In the genomic region with DNA sequence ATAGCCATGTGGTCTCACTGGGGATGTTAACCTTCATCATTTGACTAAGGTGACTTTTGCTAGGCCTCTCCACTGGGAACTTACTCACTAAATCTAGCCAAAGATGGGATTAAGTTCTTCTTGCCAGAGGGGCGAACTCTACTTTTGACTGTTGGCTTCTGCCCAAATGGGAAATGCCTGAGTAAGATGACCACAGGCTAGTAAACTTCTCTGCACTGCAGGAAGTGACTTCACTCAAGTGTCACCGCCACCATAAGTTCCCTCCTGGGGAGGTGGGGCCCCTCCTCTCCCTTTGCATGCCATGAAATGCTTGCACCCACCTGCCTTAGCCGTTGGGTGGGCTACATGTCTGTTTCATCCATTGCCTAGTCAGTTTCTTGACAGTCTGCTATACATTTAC, we compare ENCODE assay signal across 17 cellular contexts.
DNase-seq lines count a peak whose midpoint lies in the region; ATAC-seq and TF ChIP-seq lines count a peak whose summit lies in the region.
"Had no signal": no experiment of that assay in that cellular context is flagged by ENCODE, and none has a peak within 500 bp of the region (broad histone marks: within the 10 kb centered on the region; RNA-seq: fewer than 3 reads in every experiment).

No MANE protein-coding gene starts in this region.

- H3K36me3 Mint-ChIP-seq in activated CD4-positive, alpha-beta T cell treated with anti-CD3 and anti-CD28 coated beads, Interleukin-2, amount 10 ng/mL, durations not matched to agents 24 days and 14 days (ENCODE audit: low read depth) = no peaks in the 10 kb centered on the region
- H3K36me3 Mint-ChIP-seq: activated naive CD8-positive, alpha-beta T cell treated with anti-CD3 and anti-CD28 coated beads, Interleukin-2, amount 10 ng/mL, durations not matched to agents 7 days and 5 days; CD4-positive, CD25-positive, alpha-beta regulatory T cell; naive thymus-derived CD4-positive, alpha-beta T cell; WTC11 had no signal

- H3K9me3 Mint-ChIP-seq in activated CD4-positive, alpha-beta T cell treated with anti-CD3 and anti-CD28 coated beads, Interleukin-2, amount 10 ng/mL, durations not matched to agents 24 days and 14 days = no peaks in the 10 kb centered on the region
- H3K9me3 Mint-ChIP-seq: activated naive CD8-positive, alpha-beta T cell treated with anti-CD3 and anti-CD28 coated beads, Interleukin-2, amount 10 ng/mL, durations not matched to agents 7 days and 5 days; dendritic cell treated with granulocyte-macrophage colony-stimulating factor and Interleukin-4, amounts not matched to agents 40 ng/mL and 50 ng/mL, for 4 days; WTC11 had no signal

- H3K27me3 ChIP-seq in BJ (ENCODE audit: control insufficient read depth, insufficient read depth, low read length) = no peaks in the 10 kb centered on the region
- H3K27me3 ChIP-seq: right atrium auricular region had no signal

- TF ChIP-seq CTCF in BJ (IDR thresholded peaks at IDR 0.05; ENCODE audit: insufficient read depth, low read depth, low read length) (no peak), astrocyte of the cerebellum (IDR thresholded peaks at IDR 0.05; ENCODE audit: low read depth, low read length, missing control alignments) (no peak)

- intact Hi-C loops in left colon (cut with DNase I, micrococcal nuclease) = no loop called here
- intact Hi-C loops in activated CD4-positive, alpha-beta T cell treated with anti-CD3 and anti-CD28 coated beads, Interleukin-2, amount 10 ng/mL, durations not matched to agents 24 days and 14 days (cut with micrococcal nuclease) = no loop called here

- H3K36me3 ChIP-seq in BJ (ENCODE audit: control insufficient read depth, insufficient read depth, low read length) = no peaks in the 10 kb centered on the region
- H3K36me3 ChIP-seq: right atrium auricular region had no signal

- H3K27ac ChIP-seq in substantia nigra (ENCODE audit: low read depth, low read length, poor library complexity, severe bottlenecking) = no peak overlapping the region
- H3K27ac ChIP-seq: right atrium auricular region had no signal

- no peaks in the 10 kb centered on the region for H3K27me3 Mint-ChIP-seq in activated CD4-positive, alpha-beta T cell treated with anti-CD3 and anti-CD28 coated beads, Interleukin-2, amount 10 ng/mL, durations not matched to agents 24 days and 14 days
- H3K27me3 Mint-ChIP-seq: CD4-positive, CD25-positive, alpha-beta regulatory T cell had no signal

- in situ Hi-C loops in KBM-7 (cut with MboI; ENCODE audit: low pct_unique_long_range_greater_than_20kb, low sequenced_read_pairs) = no loop called here
- in situ Hi-C loops in astrocyte of the cerebellum (cut with HindIII; ENCODE audit: low sequenced_read_pairs) = no loop called here

- H3K4me3 ChIP-seq in BJ (ENCODE audit: low read depth, low read length) (no peak overlapping the region), astrocyte of the cerebellum (ENCODE audit: low read depth, low read length) (no peak overlapping the region)
- H3K4me3 ChIP-seq: right atrium auricular region had no signal

- DNase-seq in BJ (ENCODE audit: low read depth) = peak; percentile 39
- peak; percentile 68 for DNase-seq in KBM-7
- peak; percentile 9 for DNase-seq in astrocyte of the cerebellum (ENCODE audit: low read depth)
- DNase-seq in iris pigment epithelial cell (ENCODE audit: low read depth) = peak; percentile 68
- DNase-seq in substantia nigra (lab: John Stamatoyannopoulos, UW) = no peak
- no peak for DNase-seq in left colon
- DNase-seq in activated CD4-positive, alpha-beta T cell treated with anti-CD3 and anti-CD28 coated beads, Interleukin-2, amount 10 ng/mL, durations not matched to agents 24 days and 14 days = no peak
- DNase-seq: activated naive CD8-positive, alpha-beta T cell treated with anti-CD3 and anti-CD28 coated beads, Interleukin-2, amount 10 ng/mL, durations not matched to agents 7 days and 5 days; CD4-positive, CD25-positive, alpha-beta regulatory T cell; naive thymus-derived CD4-positive, alpha-beta T cell; NCI-H1092 treated with DMSO at 0.1 percent for 48 hours; NCI-H526; SHP77 treated with DMSO at 0.1 percent for 48 hours had no signal

- no peaks in the 10 kb centered on the region for H3K4me1 Mint-ChIP-seq in activated CD4-positive, alpha-beta T cell treated with anti-CD3 and anti-CD28 coated beads, Interleukin-2, amount 10 ng/mL, durations not matched to agents 24 days and 14 days
- H3K4me1 Mint-ChIP-seq: activated naive CD8-positive, alpha-beta T cell treated with anti-CD3 and anti-CD28 coated beads, Interleukin-2, amount 10 ng/mL, durations not matched to agents 7 days and 5 days; CD4-positive, CD25-positive, alpha-beta regulatory T cell; naive thymus-derived CD4-positive, alpha-beta T cell had no signal

- H3K27ac Mint-ChIP-seq in activated CD4-positive, alpha-beta T cell treated with anti-CD3 and anti-CD28 coated beads, Interleukin-2, amount 10 ng/mL, durations not matched to agents 24 days and 14 days = no peak overlapping the region
- H3K27ac Mint-ChIP-seq: activated naive CD8-positive, alpha-beta T cell treated with anti-CD3 and anti-CD28 coated beads, Interleukin-2, amount 10 ng/mL, durations not matched to agents 7 days and 5 days; CD4-positive, CD25-positive, alpha-beta regulatory T cell; dendritic cell treated with granulocyte-macrophage colony-stimulating factor and Interleukin-4, amounts not matched to agents 40 ng/mL and 50 ng/mL, for 4 days; naive thymus-derived CD4-positive, alpha-beta T cell; WTC11 had no signal

- CTCF ChIA-PET in BJ (lab: Yijun Ruan, JAX) = no interaction called here

- ATAC-seq in GM18511 (IDR thresholded peaks at IDR 0.05; ENCODE audit: unreplicated experiment) (no peak), left colon (no peak)
- ATAC-seq: naive thymus-derived CD4-positive, alpha-beta T cell; WTC11 had no signal

- POLR2A ChIA-PET in BJ (lab: Charles Lee) = no interaction called here

- H3K4me3 Mint-ChIP-seq in activated CD4-positive, alpha-beta T cell treated with anti-CD3 and anti-CD28 coated beads, Interleukin-2, amount 10 ng/mL, durations not matched to agents 24 days and 14 days = no peak overlapping the region
- H3K4me3 Mint-ChIP-seq: activated naive CD8-positive, alpha-beta T cell treated with anti-CD3 and anti-CD28 coated beads, Interleukin-2, amount 10 ng/mL, durations not matched to agents 7 days and 5 days; CD4-positive, CD25-positive, alpha-beta regulatory T cell; dendritic cell treated with granulocyte-macrophage colony-stimulating factor and Interleukin-4, amounts not matched to agents 40 ng/mL and 50 ng/mL, for 4 days; naive thymus-derived CD4-positive, alpha-beta T cell; WTC11 had no signal

Comparison
In these comparisons a context has a peak if more than half of its experiments do, and no peak if none do; other contexts are left out.
1. DNase-seq: peak in BJ (single experiment), KBM-7 (single experiment), astrocyte of the cerebellum (single experiment) and iris pigment epithelial cell (single experiment); none in substantia nigra (0 of 49), left colon (0 of 2) and activated CD4-positive, alpha-beta T cell treated with anti-CD3 and anti-CD28 coated beads, Interleukin-2, amount 10 ng/mL, durations not matched to agents 24 days and 14 days (single experiment).